In the genomic region with DNA sequence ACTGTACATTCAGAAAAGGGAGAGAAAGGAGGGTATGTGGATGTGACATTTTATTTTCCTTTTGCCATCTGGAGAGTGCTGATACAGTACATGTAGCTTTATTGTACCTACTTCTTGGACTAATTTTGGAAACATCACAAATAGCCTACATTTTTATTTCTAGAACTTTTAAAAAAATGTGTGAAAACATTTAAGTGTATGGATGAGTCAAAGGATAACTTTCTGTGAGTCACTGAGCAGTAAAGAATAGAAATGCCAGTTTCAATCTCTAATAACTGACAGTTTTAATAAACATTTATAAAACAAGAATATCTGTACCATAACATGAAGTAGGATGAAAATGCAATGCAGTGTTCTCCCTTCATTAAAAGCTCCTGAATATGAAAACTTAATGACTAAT, we compare ENCODE assay signal across 22 cellular contexts.
DNase-seq lines count a peak whose midpoint lies in the region; ATAC-seq and TF ChIP-seq lines count a peak whose summit lies in the region.
"Had no signal": no experiment of that assay in that cellular context is flagged by ENCODE, and none has a peak within 500 bp of the region (broad histone marks: within the 10 kb centered on the region; RNA-seq: fewer than 3 reads in every experiment).

No MANE protein-coding gene starts in this region.

- no peaks in the 10 kb centered on the region for H3K9me3 ChIP-seq in OCI-LY3 (ENCODE audit: insufficient read depth, low read length)

- no peaks in the 10 kb centered on the region for H3K36me3 Mint-ChIP-seq in activated CD8-positive, alpha-beta T cell treated with anti-CD3 and anti-CD28 coated beads for 36 hours (ENCODE audit: low read depth)
- H3K36me3 Mint-ChIP-seq: CD14-positive monocyte, T-cell had no signal

- H3K36me3 ChIP-seq in OCI-LY3 (replicated peaks; ENCODE audit: low read depth, low read length) = no peaks in the 10 kb centered on the region

- H3K4me3 Mint-ChIP-seq in activated CD8-positive, alpha-beta T cell treated with anti-CD3 and anti-CD28 coated beads for 36 hours = no peak overlapping the region
- H3K4me3 Mint-ChIP-seq: CD14-positive monocyte, T-cell had no signal

- no peaks in the 10 kb centered on the region for H3K4me1 Mint-ChIP-seq in activated CD8-positive, alpha-beta T cell treated with anti-CD3 and anti-CD28 coated beads for 36 hours (ENCODE audit: low read depth)
- H3K4me1 Mint-ChIP-seq: CD14-positive monocyte, T-cell had no signal

- no peaks in the 10 kb centered on the region for H4K20me1 ChIP-seq in OCI-LY3 (ENCODE audit: insufficient read depth, low read length)

- CTCF ChIA-PET in activated CD8-positive, alpha-beta T cell treated with anti-CD3 and anti-CD28 coated beads for 36 hours (lab: Charles Lee) = no interaction called here

- intact Hi-C loops in activated CD8-positive, alpha-beta T cell treated with anti-CD3 and anti-CD28 coated beads for 36 hours (cut with micrococcal nuclease) = no loop called here
- intact Hi-C loops in left cardiac atrium (cut with DNase I) = no loop called here

- DNase-seq in activated CD8-positive, alpha-beta T cell treated with anti-CD3 and anti-CD28 coated beads for 36 hours = no peak
- no peak for DNase-seq in left cardiac atrium
- no peak for DNase-seq in mucosa of gallbladder (ENCODE audit: low spot score)
- DNase-seq: DMS79, GOT3, MM.1S, NCI-H1105, NCI-H2081 treated with DMSO at 0.1 percent for 48 hours, NCI-H510A, NCI-H82, PC-9, SIG-M5, T-cell had no signal

- H3K4me2 ChIP-seq in OCI-LY3 (ENCODE audit: low read length) = peak overlapping the region; percentile 46
- H3K4me2 ChIP-seq: PC-9 had no signal

- H3K9me3 Mint-ChIP-seq in activated CD8-positive, alpha-beta T cell treated with anti-CD3 and anti-CD28 coated beads for 36 hours = no peaks in the 10 kb centered on the region

- H3K27ac ChIP-seq in OCI-LY3 (ENCODE audit: low read length) = no peak overlapping the region
- H3K27ac ChIP-seq: 22Rv1, PC-9, RWPE1 had no signal

- peak; percentile 45 for ATAC-seq in GM18498 (IDR thresholded peaks at IDR 0.05; ENCODE audit: unreplicated experiment)
- peak; percentile 63 for ATAC-seq in GM19351 (IDR thresholded peaks at IDR 0.05; ENCODE audit: unreplicated experiment)
- ATAC-seq in HG02885 (IDR thresholded peaks at IDR 0.05; ENCODE audit: poor library complexity, unreplicated experiment) = peak; percentile 44
- no peak for ATAC-seq in activated CD8-positive, alpha-beta T cell treated with anti-CD3 and anti-CD28 coated beads for 36 hours
- no peak for ATAC-seq in left cardiac atrium
- no peak for ATAC-seq in GM18502 (IDR thresholded peaks at IDR 0.05; ENCODE audit: poor library complexity, unreplicated experiment)
- ATAC-seq: SK-N-SH treated with all-trans-retinoic acid at 6 μM for 48 hours, T-cell had no signal

- H3K4me1 ChIP-seq in OCI-LY3 (ENCODE audit: low read length) = peaks cover 25% of the 10 kb centered on the region

- no peaks in the 10 kb centered on the region for H3K27me3 Mint-ChIP-seq in activated CD8-positive, alpha-beta T cell treated with anti-CD3 and anti-CD28 coated beads for 36 hours

- no peak overlapping the region for H3K27ac Mint-ChIP-seq in activated CD8-positive, alpha-beta T cell treated with anti-CD3 and anti-CD28 coated beads for 36 hours
- H3K27ac Mint-ChIP-seq: CD14-positive monocyte, T-cell had no signal

- no peak for TF ChIP-seq CTCF in OCI-LY3 (IDR thresholded peaks at IDR 0.05; ENCODE audit: low read depth, low read length)
- TF ChIP-seq CTCF in activated CD8-positive, alpha-beta T cell treated with anti-CD3 and anti-CD28 coated beads for 36 hours (IDR thresholded peaks at IDR 0.05) = no peak

- POLR2A ChIA-PET in activated CD8-positive, alpha-beta T cell treated with anti-CD3 and anti-CD28 coated beads for 36 hours (lab: Charles Lee) = no interaction called here

- no peak overlapping the region for H3K9ac ChIP-seq in OCI-LY3 (ENCODE audit: low read length)

- no peak overlapping the region for H2AFZ ChIP-seq in OCI-LY3 (ENCODE audit: low read depth, low read length)
- H2AFZ ChIP-seq: PC-9 had no signal

- H3K4me3 ChIP-seq in OCI-LY3 (ENCODE audit: low read length) = no peak overlapping the region
- H3K4me3 ChIP-seq: PC-9 had no signal

- H3K27me3 ChIP-seq in OCI-LY3 (ENCODE audit: low read depth, low read length) = peaks cover 4% of the 10 kb centered on the region; the same call in 1 of the 2 replicates

- no peaks in the 10 kb centered on the region for H3K79me2 ChIP-seq in OCI-LY3 (ENCODE audit: low read length)

Comparison
In these comparisons a context has a peak if more than half of its experiments do, and no peak if none do; other contexts are left out.
1. ATAC-seq: peak in GM18498 (single experiment), GM19351 (single experiment) and HG02885 (single experiment); none in activated CD8-positive, alpha-beta T cell treated with anti-CD3 and anti-CD28 coated beads for 36 hours (single experiment), left cardiac atrium (0 of 2) and GM18502 (single experiment).